ENCODE assay signal across 8 cellular contexts in genomic region chr1:54887665-54888071, GRCh38. TPM values are rescaled to one million over a fixed set of nuclear protein-coding genes. Genes with fewer than 3 reads are reported as not detected.
DNase-seq lines count a peak whose midpoint lies in the region; ATAC-seq and TF ChIP-seq lines count a peak whose summit lies in the region.

No MANE protein-coding gene starts in this region.

- H3K4me3 Mint-ChIP-seq in Caco-2 (ENCODE audit: unreplicated experiment): peak overlapping the region; percentile 100
- peak overlapping the region; percentile 92 for H3K4me3 Mint-ChIP-seq in activated CD8-positive, alpha-beta T cell treated with anti-CD3 and anti-CD28 coated beads, Interleukin-2, amount 10 ng/mL, durations not matched to agents 7 days and 5 days
- peak overlapping the region; percentile 93 for H3K4me3 Mint-ChIP-seq in progenitor cell of endocrine pancreas (ENCODE audit: low read depth)

- POLR2A ChIA-PET in Caco-2 (lab: Charles Lee): interaction anchor here (0.6 to 1.6 kb wide), 7 partner anchors 11 to 1682 kb away, joined by 3 to 8 read pairs (median 4); no protein-coding TSS in a partner anchor
- POLR2A ChIA-PET in activated CD8-positive, alpha-beta T cell treated with anti-CD3 and anti-CD28 coated beads, Interleukin-2, amount 10 ng/mL, durations not matched to agents 7 days and 5 days (lab: Charles Lee): interaction anchor here (1.7 kb wide), 1 partner anchor 16 kb away, joined by 5 read pairs; no protein-coding TSS in a partner anchor

- TSS peak; percentile 76 for BruUV-seq in Caco-2 (replicated peaks; lab: Mats Ljungman, UMichigan)

- intact Hi-C loops in Caco-2 (cut with micrococcal nuclease; ENCODE audit: unreplicated experiment) (loop anchor here (1.0 kb wide), 2 partner anchors 48 to 53 kb away; no protein-coding TSS in a partner anchor), left cardiac atrium (cut with DNase I) (loop anchor here in 1 of 2 donors (10.0 kb wide), 1 partner anchor 57 kb away; no protein-coding TSS in a partner anchor)

- no peak for TF ChIP-seq CTCF in Caco-2 (IDR thresholded peaks at IDR 0.05; ENCODE audit: insufficient read depth in 1 of 2, low read depth in 1 of 2, low read length in 1 of 2, severe bottlenecking in 1 of 2, unreplicated experiment in 1 of 2)
- no peak for TF ChIP-seq CTCF in progenitor cell of endocrine pancreas (IDR thresholded peaks at IDR 0.05; ENCODE audit: unreplicated experiment)

- H3K4me1 ChIP-seq in Caco-2: peaks cover 42% of the 10 kb centered on the region

- H3K36me3 ChIP-seq in Caco-2 (ENCODE audit: control insufficient read depth, insufficient read depth, low read length): no peaks in the 10 kb centered on the region; the same call in 1 of the 2 replicates

- no peaks in the 10 kb centered on the region for H3K27me3 ChIP-seq in Caco-2 (replicated peaks; ENCODE audit: control insufficient read depth, insufficient read depth, low read length)

- H3K9me3 ChIP-seq in Caco-2: no peaks in the 10 kb centered on the region

- H3K9me3 Mint-ChIP-seq in Caco-2 (ENCODE audit: unreplicated experiment): no peaks in the 10 kb centered on the region
- no peaks in the 10 kb centered on the region for H3K9me3 Mint-ChIP-seq in activated CD8-positive, alpha-beta T cell treated with anti-CD3 and anti-CD28 coated beads, Interleukin-2, amount 10 ng/mL, durations not matched to agents 7 days and 5 days (ENCODE audit: insufficient read depth)
- no peaks in the 10 kb centered on the region for H3K9me3 Mint-ChIP-seq in progenitor cell of endocrine pancreas (ENCODE audit: low read depth)

- H3K27ac Mint-ChIP-seq in Caco-2 (ENCODE audit: unreplicated experiment) (peak overlapping the region; percentile 89), progenitor cell of endocrine pancreas (peak overlapping the region; percentile 70)
- H3K27ac Mint-ChIP-seq in activated CD8-positive, alpha-beta T cell treated with anti-CD3 and anti-CD28 coated beads, Interleukin-2, amount 10 ng/mL, durations not matched to agents 7 days and 5 days: peak overlapping the region; percentile 76

- H3K36me3 Mint-ChIP-seq in Caco-2 (ENCODE audit: insufficient read depth, unreplicated experiment): peaks cover 48% of the 10 kb centered on the region
- peaks cover 29% of the 10 kb centered on the region for H3K36me3 Mint-ChIP-seq in activated CD8-positive, alpha-beta T cell treated with anti-CD3 and anti-CD28 coated beads, Interleukin-2, amount 10 ng/mL, durations not matched to agents 7 days and 5 days (ENCODE audit: low read depth)
- H3K36me3 Mint-ChIP-seq in progenitor cell of endocrine pancreas (ENCODE audit: insufficient read depth): peaks cover 4% of the 10 kb centered on the region

- H3K27me3 Mint-ChIP-seq in Caco-2 (ENCODE audit: insufficient read depth, unreplicated experiment): no peaks in the 10 kb centered on the region
- H3K27me3 Mint-ChIP-seq in activated CD8-positive, alpha-beta T cell treated with anti-CD3 and anti-CD28 coated beads, Interleukin-2, amount 10 ng/mL, durations not matched to agents 7 days and 5 days (ENCODE audit: low read depth): peaks cover 29% of the 10 kb centered on the region
- peaks cover 5% of the 10 kb centered on the region for H3K27me3 Mint-ChIP-seq in progenitor cell of endocrine pancreas

- peak overlapping the region; percentile 98 for H3K4me3 ChIP-seq in Caco-2 (ENCODE audit: low read depth, low read length)
- H3K4me3 ChIP-seq in Jurkat, Clone E6-1 (ENCODE audit: low read length): peak overlapping the region; percentile 85

- H3K4me1 Mint-ChIP-seq in Caco-2 (ENCODE audit: low read depth, unreplicated experiment) (peaks cover 36% of the 10 kb centered on the region), progenitor cell of endocrine pancreas (ENCODE audit: low read depth) (peaks cover 50% of the 10 kb centered on the region)
- peaks cover 46% of the 10 kb centered on the region for H3K4me1 Mint-ChIP-seq in activated CD8-positive, alpha-beta T cell treated with anti-CD3 and anti-CD28 coated beads, Interleukin-2, amount 10 ng/mL, durations not matched to agents 7 days and 5 days (ENCODE audit: low read depth)

- no peak for ATAC-seq in activated CD8-positive, alpha-beta T cell treated with anti-CD3 and anti-CD28 coated beads, Interleukin-2, amount 10 ng/mL, durations not matched to agents 7 days and 5 days
- ATAC-seq in left cardiac atrium (peak; percentile 56 to 62), GM21576 (IDR thresholded peaks at IDR 0.05; ENCODE audit: unreplicated experiment) (no peak)

- no peak for DNase-seq in Caco-2
- no peak for DNase-seq in Jurkat, Clone E6-1 (ENCODE audit: low read depth, low spot score)
- DNase-seq in activated CD8-positive, alpha-beta T cell treated with anti-CD3 and anti-CD28 coated beads, Interleukin-2, amount 10 ng/mL, durations not matched to agents 7 days and 5 days: no peak
- peak; percentile 48 for DNase-seq in left cardiac atrium
- no peak for DNase-seq in progenitor cell of endocrine pancreas (ENCODE audit: low spot score, unreplicated experiment)
- DNase-seq in effector CD8-positive, alpha-beta T cell (lab: John Stamatoyannopoulos, UW): no peak
- no peak for DNase-seq in activated CD4-positive, alpha-beta T cell treated with anti-CD3 and anti-CD28 coated beads, Interleukin-2, amount 50 U/mL, for 1 hour

- CTCF ChIA-PET in Caco-2 (lab: Charles Lee): interaction anchor here (1.3 to 3.2 kb wide), 5 partner anchors 11 to 134 kb away, joined by 5 to 17 read pairs (median 7); partner anchors contain the start of gene TTC22
- CTCF ChIA-PET in activated CD8-positive, alpha-beta T cell treated with anti-CD3 and anti-CD28 coated beads, Interleukin-2, amount 10 ng/mL, durations not matched to agents 7 days and 5 days (lab: Charles Lee): interaction anchor here (0.8 to 1.9 kb wide), 5 partner anchors 9 to 63 kb away, joined by 3 to 11 read pairs (median 5); no protein-coding TSS in a partner anchor

RNA-seq across cellular contexts. Expression of gene DHCR24, which starts 0.7 kb away (rescaled TPM):
- total RNA-seq in Caco-2 (2022): 433 and 522 TPM in 2 replicates
- 104 TPM for polyA plus RNA-seq in Jurkat, Clone E6-1 (2012; ENCODE audit: insufficient read depth, insufficient read length)
- total RNA-seq in activated CD8-positive, alpha-beta T cell treated with anti-CD3 and anti-CD28 coated beads, Interleukin-2, amount 10 ng/mL, durations not matched to agents 7 days and 5 days: 100 to 1,000 TPM; 140 to 151 TPM
- 10 to 100 TPM; 54.7 to 55.4 TPM for total RNA-seq in left cardiac atrium
- total RNA-seq in progenitor cell of endocrine pancreas: 217 and 229 TPM in 2 replicates

Comparison
In these comparisons a context has a peak if more than half of its experiments do, and no peak if none do; other contexts are left out.
1. ATAC-seq: peak in left cardiac atrium (2 of 2); none in activated CD8-positive, alpha-beta T cell treated with anti-CD3 and anti-CD28 coated beads, Interleukin-2, amount 10 ng/mL, durations not matched to agents 7 days and 5 days (single experiment) and GM21576 (single experiment).
2. Peak in every context shown above with its lines, with median percentiles within 50 percentile points of each other: H3K27ac Mint-ChIP-seq and H3K4me3 Mint-ChIP-seq.